In the genomic region with DNA sequence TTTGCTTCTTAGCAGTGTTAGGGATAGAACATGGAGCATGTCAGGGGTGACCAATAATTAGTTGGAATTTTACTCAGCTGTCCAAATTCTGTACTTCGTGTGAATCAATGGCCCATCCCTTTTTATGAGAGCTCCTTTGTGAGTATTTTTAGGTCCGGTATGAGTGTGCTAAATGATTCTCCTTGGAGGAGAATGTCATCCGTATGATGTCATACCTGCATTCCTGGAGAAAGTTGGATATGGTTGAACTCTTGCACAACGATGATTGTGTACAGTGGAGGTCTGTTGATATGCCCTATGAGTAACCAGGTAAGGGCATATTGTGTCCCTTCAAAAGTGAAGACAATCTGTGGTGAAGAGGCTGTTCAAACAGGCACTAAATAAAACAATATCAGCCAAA, we compare ENCODE assay signal across 1 cellular context.
A peak's percentile ranks its signal among the peaks of the same experiment; 100 is the strongest.
TF ChIP-seq lines count a peak whose summit lies in the region.

No MANE protein-coding gene starts in this region.

TF ChIP-seq in HepG2, 621 proteins besides CTCF, POLR2A, EP300 and RAD21 (continued from another document):
- TF ChIP-seq, protein P1, sequence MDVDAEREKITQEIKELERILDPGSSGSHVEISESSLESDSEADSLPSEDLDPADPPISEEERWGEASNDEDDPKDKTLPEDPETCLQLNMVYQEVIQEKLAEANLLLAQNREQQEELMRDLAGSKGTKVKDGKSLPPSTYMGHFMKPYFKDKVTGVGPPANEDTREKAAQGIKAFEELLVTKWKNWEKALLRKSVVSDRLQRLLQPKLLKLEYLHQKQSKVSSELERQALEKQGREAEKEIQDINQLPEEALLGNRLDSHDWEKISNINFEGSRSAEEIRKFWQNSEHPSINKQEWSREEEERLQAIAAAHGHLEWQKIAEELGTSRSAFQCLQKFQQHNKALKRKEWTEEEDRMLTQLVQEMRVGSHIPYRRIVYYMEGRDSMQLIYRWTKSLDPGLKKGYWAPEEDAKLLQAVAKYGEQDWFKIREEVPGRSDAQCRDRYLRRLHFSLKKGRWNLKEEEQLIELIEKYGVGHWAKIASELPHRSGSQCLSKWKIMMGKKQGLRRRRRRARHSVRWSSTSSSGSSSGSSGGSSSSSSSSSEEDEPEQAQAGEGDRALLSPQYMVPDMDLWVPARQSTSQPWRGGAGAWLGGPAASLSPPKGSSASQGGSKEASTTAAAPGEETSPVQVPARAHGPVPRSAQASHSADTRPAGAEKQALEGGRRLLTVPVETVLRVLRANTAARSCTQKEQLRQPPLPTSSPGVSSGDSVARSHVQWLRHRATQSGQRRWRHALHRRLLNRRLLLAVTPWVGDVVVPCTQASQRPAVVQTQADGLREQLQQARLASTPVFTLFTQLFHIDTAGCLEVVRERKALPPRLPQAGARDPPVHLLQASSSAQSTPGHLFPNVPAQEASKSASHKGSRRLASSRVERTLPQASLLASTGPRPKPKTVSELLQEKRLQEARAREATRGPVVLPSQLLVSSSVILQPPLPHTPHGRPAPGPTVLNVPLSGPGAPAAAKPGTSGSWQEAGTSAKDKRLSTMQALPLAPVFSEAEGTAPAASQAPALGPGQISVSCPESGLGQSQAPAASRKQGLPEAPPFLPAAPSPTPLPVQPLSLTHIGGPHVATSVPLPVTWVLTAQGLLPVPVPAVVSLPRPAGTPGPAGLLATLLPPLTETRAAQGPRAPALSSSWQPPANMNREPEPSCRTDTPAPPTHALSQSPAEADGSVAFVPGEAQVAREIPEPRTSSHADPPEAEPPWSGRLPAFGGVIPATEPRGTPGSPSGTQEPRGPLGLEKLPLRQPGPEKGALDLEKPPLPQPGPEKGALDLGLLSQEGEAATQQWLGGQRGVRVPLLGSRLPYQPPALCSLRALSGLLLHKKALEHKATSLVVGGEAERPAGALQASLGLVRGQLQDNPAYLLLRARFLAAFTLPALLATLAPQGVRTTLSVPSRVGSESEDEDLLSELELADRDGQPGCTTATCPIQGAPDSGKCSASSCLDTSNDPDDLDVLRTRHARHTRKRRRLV (CRISPR knock-in tag; IDR thresholded peaks at IDR 0.05), result no peak
- TF ChIP-seq ZNF598 (CRISPR knock-in tag; IDR thresholded peaks at IDR 0.05; ENCODE audit: borderline replicate concordance) (no peak), DDIT3 (CRISPR knock-in tag; IDR thresholded peaks at IDR 0.05) (no peak), ZNF10 (CRISPR knock-in tag; IDR thresholded peaks at IDR 0.05; ENCODE audit: borderline replicate concordance, low read depth) (no peak), ATF7 (IDR thresholded peaks at IDR 0.05) (peak; percentile 75), ATF7 (CRISPR knock-in tag; IDR thresholded peaks at IDR 0.05) (no peak), CEBPB (IDR thresholded peaks at IDR 0.05; ENCODE audit: borderline replicate concordance, low read depth, low read length) (peak; percentile 61; the same call in 1 of the 2 replicates), CREB1 (IDR thresholded peaks at IDR 0.05) (peak; percentile 22; the same call in 1 of the 2 replicates), CREB1 (CRISPR knock-in tag; IDR thresholded peaks at IDR 0.05) (no peak)
TF ChIP-seq in HepG2: peak in this region for 3.
